ENCODE assay signal across 1 cellular context in genomic region chr10:18144928-18145327, GRCh38.
TF ChIP-seq lines count a peak whose summit lies in the region.

No MANE protein-coding gene starts in this region.

TF ChIP-seq in HEK293, 187 proteins besides CTCF, POLR2A, EP300 and RAD21 (continued from another document):
- TF ChIP-seq PRDM2 (tag by site-specific recombination; IDR thresholded peaks at IDR 0.05; ENCODE audit: borderline replicate concordance) (no peak), SCRT2 (tag by site-specific recombination; IDR thresholded peaks at IDR 0.05) (peak; percentile 94)
